In the genomic region with DNA sequence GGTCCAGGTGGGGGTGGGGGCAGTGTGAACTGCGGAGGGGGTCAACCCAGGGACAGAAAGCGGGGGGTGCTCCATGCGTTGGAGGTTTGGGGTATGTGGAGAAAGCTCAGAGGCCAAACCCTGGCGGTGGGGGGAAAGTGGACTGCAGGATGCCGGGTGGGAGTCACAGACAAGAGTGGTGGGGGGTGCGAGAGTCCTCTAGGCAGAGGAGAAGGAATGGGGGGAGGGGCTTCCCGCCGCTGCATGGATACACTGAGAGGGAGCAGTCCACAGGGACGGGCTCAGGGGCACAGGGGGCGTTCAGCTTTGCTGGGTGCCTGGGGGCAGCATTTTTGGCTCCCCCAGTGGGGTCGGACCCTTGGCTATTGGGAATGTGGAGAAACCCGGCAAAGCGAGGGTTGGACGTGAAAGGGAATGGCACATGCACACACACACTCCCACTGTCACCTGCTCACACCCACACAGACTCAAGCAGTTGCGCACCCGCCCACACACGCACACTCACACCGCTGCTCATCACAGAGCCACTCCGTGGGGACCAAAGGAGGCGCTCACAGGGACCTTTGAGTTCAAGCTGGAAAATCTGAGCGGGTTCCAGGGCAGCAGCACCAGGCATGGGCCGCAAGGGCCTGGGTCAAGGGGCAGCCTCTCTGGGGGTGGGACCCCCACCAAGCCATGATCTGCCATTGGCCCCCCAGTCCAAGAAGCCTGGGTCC, we compare ENCODE assay signal across 20 cellular contexts. TPM values are rescaled to one million over a fixed set of nuclear protein-coding genes. Genes with fewer than 3 reads are reported as not detected.
"Had no signal": no experiment of that assay in that cellular context is flagged by ENCODE, and none has a peak within 500 bp of the region (broad histone marks: within the 10 kb centered on the region; RNA-seq: fewer than 3 reads in every experiment).

No MANE protein-coding gene starts in this region.

- H3K27ac Mint-ChIP-seq: activated CD4-positive, alpha-beta T cell treated with anti-CD3 and anti-CD28 coated beads, Interleukin-2, amount 10 ng/mL, durations not matched to agents 7 days and 5 days; activated naive CD8-positive, alpha-beta T cell treated with anti-CD3 and anti-CD28 coated beads, Interleukin-2, amount 10 ng/mL, durations not matched to agents 7 days and 5 days; activated T-cell treated with anti-CD3 and anti-CD28 coated beads, Interleukin-2, amount 50 U/mL, for 72 hours; effector memory CD8-positive, alpha-beta T cell; naive B cell had no signal

- H3K9me3 Mint-ChIP-seq: activated CD4-positive, alpha-beta T cell treated with anti-CD3 and anti-CD28 coated beads, Interleukin-2, amount 10 ng/mL, durations not matched to agents 7 days and 5 days; activated naive CD8-positive, alpha-beta T cell treated with anti-CD3 and anti-CD28 coated beads, Interleukin-2, amount 10 ng/mL, durations not matched to agents 7 days and 5 days; activated T-cell treated with anti-CD3 and anti-CD28 coated beads, Interleukin-2, amount 50 U/mL, for 72 hours; effector memory CD8-positive, alpha-beta T cell had no signal

- H3K4me3 Mint-ChIP-seq: activated CD4-positive, alpha-beta T cell treated with anti-CD3 and anti-CD28 coated beads, Interleukin-2, amount 10 ng/mL, durations not matched to agents 7 days and 5 days; activated naive CD8-positive, alpha-beta T cell treated with anti-CD3 and anti-CD28 coated beads, Interleukin-2, amount 10 ng/mL, durations not matched to agents 7 days and 5 days; activated T-cell treated with anti-CD3 and anti-CD28 coated beads, Interleukin-2, amount 50 U/mL, for 72 hours; effector memory CD8-positive, alpha-beta T cell; naive B cell had no signal

- H3K27ac ChIP-seq: brain microvascular endothelial cell, heart left ventricle, neutrophil, transverse colon had no signal

- H3K36me3 ChIP-seq: brain microvascular endothelial cell, heart left ventricle, neutrophil, transverse colon had no signal

- H3K9me3 ChIP-seq: heart left ventricle, neutrophil, transverse colon had no signal

- H3K36me3 Mint-ChIP-seq: activated naive CD8-positive, alpha-beta T cell treated with anti-CD3 and anti-CD28 coated beads, Interleukin-2, amount 10 ng/mL, durations not matched to agents 7 days and 5 days; naive B cell had no signal

- H3K4me3 ChIP-seq: heart left ventricle, transverse colon had no signal

- H3K4me1 Mint-ChIP-seq: activated naive CD8-positive, alpha-beta T cell treated with anti-CD3 and anti-CD28 coated beads, Interleukin-2, amount 10 ng/mL, durations not matched to agents 7 days and 5 days had no signal

- DNase-seq: activated CD4-positive, alpha-beta T cell treated with anti-CD3 and anti-CD28 coated beads, Interleukin-2, amount 10 ng/mL, durations not matched to agents 7 days and 5 days; activated CD8-positive, alpha-beta memory T cell treated with anti-CD3 and anti-CD28 coated beads, Interleukin-2, amount 50 U/mL, for 48 hours; activated naive CD8-positive, alpha-beta T cell treated with anti-CD3 and anti-CD28 coated beads, Interleukin-2, amount 10 ng/mL, durations not matched to agents 7 days and 5 days; activated T-cell treated with anti-CD3 and anti-CD28 coated beads, Interleukin-2, amount 50 U/mL, for 72 hours; anterior cingulate cortex; brain microvascular endothelial cell; effector memory CD8-positive, alpha-beta T cell; heart left ventricle; left colon; naive B cell; stimulated activated CD4-positive, alpha-beta T cell treated with anti-CD3 and anti-CD28 coated beads, Interleukin-15, amount 100 ng/mL, for 24 hours; stimulated activated CD4-positive, alpha-beta T cell treated with anti-CD3 and anti-CD28 coated beads, Interleukin-4, amount 100 ng/mL, for 24 hours; stimulated activated naive CD4-positive, alpha-beta T cell treated with Interleukin-2 at 50 U/mL for 16 hours; substantia nigra; transverse colon had no signal

- ATAC-seq: activated T-cell treated with anti-CD3 and anti-CD28 coated beads, Interleukin-2, amount 50 U/mL, for 72 hours; effector memory CD8-positive, alpha-beta T cell; heart left ventricle; left colon had no signal

RNA-seq across cellular contexts. Expression of gene GBX2, which starts 7.7 kb away (rescaled TPM):
- total RNA-seq: activated CD4-positive, alpha-beta T cell treated with anti-CD3 and anti-CD28 coated beads, Interleukin-2, amount 10 ng/mL, durations not matched to agents 7 days and 5 days; activated naive CD8-positive, alpha-beta T cell treated with anti-CD3 and anti-CD28 coated beads, Interleukin-2, amount 10 ng/mL, durations not matched to agents 7 days and 5 days; activated T-cell treated with anti-CD3 and anti-CD28 coated beads, Interleukin-2, amount 50 U/mL, for 72 hours; left colon; mononuclear cell; renal cortical epithelial cell; skeletal muscle tissue; T-helper 2 cell treated with Interferon-gamma antibody and Interleukin-4, amounts not matched to agents 100 ng/mL and 5 ng/mL, for 36 hours; transverse colon had no signal
